ENCODE assay signal across 8 cellular contexts in the genomic region with DNA sequence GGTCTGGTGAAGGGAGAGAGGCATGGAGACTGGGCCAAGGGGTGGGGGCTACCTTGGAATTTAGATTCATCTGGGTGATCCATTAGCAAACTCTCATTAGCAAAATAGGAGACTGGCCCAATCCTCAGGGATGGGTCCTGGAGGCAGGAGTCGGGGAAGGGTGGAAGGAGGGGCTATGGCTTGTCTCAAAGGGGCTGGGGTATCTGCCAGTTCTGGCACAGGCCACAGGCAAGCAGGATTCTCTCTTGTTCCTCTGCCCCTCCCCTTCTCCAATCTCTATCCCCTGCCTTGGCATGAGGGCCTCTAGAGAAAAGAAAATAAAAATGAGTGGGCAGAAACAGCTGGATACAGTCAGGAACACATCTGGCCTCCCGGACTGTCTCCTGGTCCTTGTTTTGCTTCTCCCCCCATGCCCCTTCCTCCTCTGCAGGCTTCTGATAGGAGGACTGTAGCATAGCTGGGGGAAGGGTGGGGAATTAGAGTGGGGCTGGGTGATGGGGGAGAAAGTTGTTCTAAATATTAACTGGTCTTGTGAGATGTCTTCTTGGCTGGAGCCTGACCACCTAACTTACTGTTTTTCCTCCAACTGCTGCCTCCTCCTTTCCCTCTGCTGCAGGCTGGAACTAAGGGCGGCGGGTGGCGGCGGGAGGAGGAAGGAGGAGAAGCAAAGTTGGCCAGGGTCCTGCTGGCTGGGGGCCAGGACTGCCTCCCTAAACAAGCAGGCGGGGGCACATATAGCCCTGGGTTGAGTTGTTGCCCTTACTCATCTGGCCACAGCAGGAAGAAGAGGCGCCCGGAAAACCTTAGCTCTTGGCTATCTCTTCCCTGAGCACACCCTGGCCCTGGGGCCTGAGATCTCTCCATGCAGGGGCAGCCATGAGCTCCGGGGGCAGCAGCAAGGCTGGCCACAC. TPM values are rescaled to one million over a fixed set of nuclear protein-coding genes. Genes with fewer than 3 reads are reported as not detected.
A peak's percentile ranks its signal among the peaks of the same experiment; 100 is the strongest.
DNase-seq lines count a peak whose midpoint lies in the region; ATAC-seq and TF ChIP-seq lines count a peak whose summit lies in the region.

No MANE protein-coding gene starts in this region.

- H3K27ac ChIP-seq in SJCRH30 (no peak overlapping the region), prostate gland (no peak overlapping the region)

- no peaks in the 10 kb centered on the region for H3K27me3 ChIP-seq in SJCRH30
- H3K27me3 ChIP-seq in prostate gland (replicated peaks; ENCODE audit: insufficient read depth): no peaks in the 10 kb centered on the region

- DNase-seq in DMS79 treated with DMSO at 0.1 percent for 48 hours (lab: John Stamatoyannopoulos, UW) (peak; percentile 34), SJCRH30 (peak; percentile 27 to 34), fibroblast of the conjunctiva (ENCODE audit: low read depth) (peak; percentile 63), prostate gland (ENCODE audit: low spot score) (peak; percentile 51), NCI-H128 (lab: John Stamatoyannopoulos, UW; ENCODE audit: unreplicated experiment) (no peak), NCI-H82 treated with DMSO at 0.1 percent for 48 hours (lab: John Stamatoyannopoulos, UW; ENCODE audit: unreplicated experiment) (no peak)
- DNase-seq in activated CD4-positive, alpha-beta T cell treated with anti-CD3 and anti-CD28 coated beads, Interleukin-2, amount 50 U/mL, for 48 hours: no peak

- WGBS in prostate gland: 8% methylated on average over 8 of the region's 10 CpGs

- H3K4me1 ChIP-seq in SJCRH30 (no peaks in the 10 kb centered on the region), prostate gland (replicated peaks) (no peaks in the 10 kb centered on the region)

- TF ChIP-seq CTCF in prostate gland (IDR thresholded peaks at IDR 0.05): no peak

- H3K4me3 ChIP-seq in SJCRH30: no peak overlapping the region
- no peak overlapping the region for H3K4me3 ChIP-seq in prostate gland

- no peak for ATAC-seq in GM21717 (IDR thresholded peaks at IDR 0.05; ENCODE audit: unreplicated experiment)

- intact Hi-C loops in prostate gland (cut with DNase I): no loop called here

- no peaks in the 10 kb centered on the region for H3K36me3 ChIP-seq in SJCRH30
- no peaks in the 10 kb centered on the region for H3K36me3 ChIP-seq in prostate gland

- H3K9me3 ChIP-seq in SJCRH30 (replicated peaks): no peaks in the 10 kb centered on the region
- no peaks in the 10 kb centered on the region for H3K9me3 ChIP-seq in prostate gland

- TF ChIP-seq POLR2A in prostate gland (IDR thresholded peaks at IDR 0.05): no peak

RNA-seq across cellular contexts. Expression of gene LAS1L, which starts 53.3 kb away (rescaled TPM):
- total RNA-seq in SJCRH30 (2014; rRNA removed; shearing (Covaris generic)): 66.0 and 72.8 TPM in 2 replicates
- total RNA-seq in prostate gland: 10 to 100 TPM; 23.5 to 57.3 TPM

Comparison
In these comparisons a context has a peak if more than half of its experiments do, and no peak if none do; other contexts are left out.
1. DNase-seq: peak in DMS79 treated with DMSO at 0.1 percent for 48 hours (single experiment), SJCRH30 (2 of 2), fibroblast of the conjunctiva (single experiment) and prostate gland (single experiment); none in NCI-H128 (single experiment), NCI-H82 treated with DMSO at 0.1 percent for 48 hours (single experiment) and activated CD4-positive, alpha-beta T cell treated with anti-CD3 and anti-CD28 coated beads, Interleukin-2, amount 50 U/mL, for 48 hours (0 of 2).